ENCODE assay signal across 26 cellular contexts in the genomic region with DNA sequence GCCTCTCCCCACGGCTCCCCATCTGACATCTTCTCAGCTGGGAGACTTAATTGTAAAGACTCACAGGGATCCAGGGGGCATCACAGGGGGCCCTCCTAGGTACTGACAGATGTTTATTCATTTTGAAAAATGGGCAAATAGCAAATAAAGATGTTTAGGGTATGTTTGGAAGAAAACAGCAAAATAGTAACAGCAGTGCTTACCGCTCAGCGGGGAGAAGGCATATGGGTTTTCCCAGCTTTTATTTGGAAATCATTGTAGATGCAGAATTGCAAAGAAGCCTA. TPM values are rescaled to one million over a fixed set of nuclear protein-coding genes. Genes with fewer than 3 reads are reported as not detected.
"Had no signal": no experiment of that assay in that cellular context is flagged by ENCODE, and none has a peak within 500 bp of the region (broad histone marks: within the 10 kb centered on the region; RNA-seq: fewer than 3 reads in every experiment).

No MANE protein-coding gene starts in this region.

- H3K4me3 ChIP-seq: esophagus muscularis mucosa, sigmoid colon, spleen, thoracic aorta, upper lobe of right lung had no signal

- H3K9me3 ChIP-seq: esophagus muscularis mucosa, sigmoid colon, spleen, thoracic aorta, upper lobe of right lung had no signal

- H3K36me3 Mint-ChIP-seq: natural killer cell; stimulated activated memory B cell treated with anti-CD40 and anti-IgM and Interleukin-4, amounts not matched to agents 10 μg/mL and 1 μg/mL and 100 μg/mL, for 72 hours had no signal

- H3K36me3 ChIP-seq: esophagus muscularis mucosa, sigmoid colon, spleen, thoracic aorta, upper lobe of right lung, WERI-Rb-1 had no signal

- H3K9me3 Mint-ChIP-seq: activated T-cell treated with anti-CD3 and anti-CD28 coated beads, Interleukin-2, amount 50 U/mL, for 72 hours; natural killer cell; stimulated activated memory B cell treated with anti-CD40 and anti-IgM and Interleukin-4, amounts not matched to agents 10 μg/mL and 1 μg/mL and 100 μg/mL, for 72 hours had no signal

- H3K4me3 Mint-ChIP-seq: activated T-cell treated with anti-CD3 and anti-CD28 coated beads, Interleukin-2, amount 50 U/mL, for 72 hours; natural killer cell; stimulated activated memory B cell treated with anti-CD40 and anti-IgM and Interleukin-4, amounts not matched to agents 10 μg/mL and 1 μg/mL and 100 μg/mL, for 72 hours had no signal

- H3K4me1 Mint-ChIP-seq: natural killer cell had no signal

- DNase-seq: activated CD4-positive, alpha-beta T cell treated with anti-CD3 and anti-CD28 coated beads for 1 hour; activated CD4-positive, alpha-beta T cell treated with anti-CD3 and anti-CD28 coated beads, Interleukin-2, amount 50 U/mL, for 4 hours; activated effector memory CD4-positive, alpha-beta T cell treated with anti-CD3 and anti-CD28 coated beads, Interleukin-2, amount 50 U/mL, for 16 hours; activated naive CD4-positive, alpha-beta T cell treated with anti-CD3 and anti-CD28 coated beads, Interleukin-2, amount 50 U/mL, for 16 hours; activated T-cell treated with anti-CD3 and anti-CD28 coated beads, Interleukin-2, amount 50 U/mL, for 72 hours; effector memory CD4-positive, alpha-beta T cell; natural killer cell; posterior cingulate gyrus; sigmoid colon; spleen; stimulated activated CD4-positive, alpha-beta T cell treated with anti-CD3 and anti-CD28 coated beads, Interleukin-4, amount 100 ng/mL, for 4 hours; T-helper 2 cell; upper lobe of right lung; WERI-Rb-1 had no signal

- H3K27ac Mint-ChIP-seq: activated T-cell treated with anti-CD3 and anti-CD28 coated beads, Interleukin-2, amount 50 U/mL, for 72 hours; natural killer cell; stimulated activated memory B cell treated with anti-CD40 and anti-IgM and Interleukin-4, amounts not matched to agents 10 μg/mL and 1 μg/mL and 100 μg/mL, for 72 hours had no signal

- H3K4me1 ChIP-seq: upper lobe of right lung had no signal

- H3K27ac ChIP-seq: esophagus muscularis mucosa, sigmoid colon, spleen, thoracic aorta, upper lobe of right lung, WERI-Rb-1 had no signal

- ATAC-seq: activated T-cell treated with anti-CD3 and anti-CD28 coated beads, Interleukin-2, amount 50 U/mL, for 72 hours; natural killer cell; stimulated activated memory B cell treated with anti-CD40 and anti-IgM and Interleukin-4, amounts not matched to agents 10 μg/mL and 1 μg/mL and 100 μg/mL, for 72 hours; upper lobe of right lung had no signal

RNA-seq across cellular contexts. Expression of gene BIRC7, which starts 2.7 kb away (rescaled TPM):
- total RNA-seq: activated CD8-positive, alpha-beta memory T cell treated with anti-CD3 and anti-CD28 coated beads for 36 hours; cerebellum; dermis blood vessel endothelial cell; endothelial cell of umbilical vein; esophagus muscularis mucosa; natural killer cell; thoracic aorta had no signal
- polyA plus RNA-seq: adipose tissue, endothelial cell of umbilical vein, liver had no signal

RNA-seq across cellular contexts. Expression of gene NKAIN4, which starts 21.3 kb away (rescaled TPM):
- total RNA-seq: activated CD8-positive, alpha-beta memory T cell treated with anti-CD3 and anti-CD28 coated beads for 36 hours; activated T-cell treated with anti-CD3 and anti-CD28 coated beads, Interleukin-2, amount 50 U/mL, for 72 hours; dermis blood vessel endothelial cell; endothelial cell of umbilical vein; mesenteric fat pad; natural killer cell; spleen; thoracic aorta; upper lobe of right lung had no signal
- polyA plus RNA-seq: liver had no signal

RNA-seq across cellular contexts. Expression of gene COL20A1, which starts 60.0 kb away (rescaled TPM):
- total RNA-seq: activated CD8-positive, alpha-beta memory T cell treated with anti-CD3 and anti-CD28 coated beads for 36 hours; dermis blood vessel endothelial cell; endothelial cell of umbilical vein; glomerular endothelial cell; liver; mesenteric fat pad; renal cortical epithelial cell; sigmoid colon; thoracic aorta; upper lobe of right lung had no signal
- polyA plus RNA-seq: adipose tissue, endothelial cell of umbilical vein, liver had no signal
